In the genomic region with DNA sequence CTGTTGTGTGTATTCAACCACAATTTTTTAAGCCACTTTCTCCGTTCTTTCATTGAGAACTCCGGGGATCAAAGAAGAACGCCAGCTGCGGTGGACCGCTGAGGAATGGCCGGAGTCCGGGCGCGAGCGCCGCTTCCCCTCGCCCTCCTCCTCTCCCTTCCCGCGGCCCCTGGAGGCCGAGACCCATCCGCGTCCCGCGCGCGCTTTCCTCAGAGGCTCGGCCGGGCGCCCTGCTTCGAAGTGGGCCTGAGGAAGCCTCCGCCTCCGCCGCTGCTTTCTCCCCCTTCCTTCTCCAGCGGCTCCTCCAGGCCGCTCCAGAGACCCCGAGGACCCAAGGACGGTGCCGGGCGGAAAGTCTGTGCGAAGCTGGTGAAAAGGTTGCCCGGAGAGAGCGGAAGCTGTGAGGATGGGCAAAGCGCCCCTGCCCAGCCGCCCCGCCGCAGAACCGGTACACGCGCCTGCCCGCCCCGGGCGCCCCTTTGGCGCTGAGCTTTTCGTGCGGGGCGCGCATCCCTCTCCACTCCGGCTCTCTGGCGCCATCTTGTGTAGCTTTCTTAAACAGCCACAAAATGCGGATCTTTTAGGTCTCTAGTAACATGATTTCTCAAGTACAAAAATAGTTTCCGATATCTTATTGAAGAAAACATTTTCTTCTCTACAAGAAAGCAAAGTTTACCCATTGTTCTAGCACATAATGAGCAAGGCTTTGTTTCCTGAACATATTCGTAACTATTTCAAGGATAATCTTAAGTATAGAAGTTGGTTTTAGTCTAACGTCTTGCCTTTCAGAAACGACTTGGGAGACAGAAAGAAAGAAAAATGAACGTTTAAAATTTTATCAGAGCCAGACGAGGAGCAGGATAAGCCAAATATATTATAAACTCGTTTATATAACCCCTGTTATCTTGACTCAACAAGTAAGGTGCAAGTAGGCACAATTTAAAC, we compare ENCODE assay signal across 1 cellular context.
TF ChIP-seq lines count a peak whose summit lies in the region.

No MANE protein-coding gene starts in this region.

TF ChIP-seq in WTC11, 78 proteins besides CTCF, POLR2A, EP300 and RAD21 (continued from another document and continues in another):
- TF ChIP-seq, protein P1, sequence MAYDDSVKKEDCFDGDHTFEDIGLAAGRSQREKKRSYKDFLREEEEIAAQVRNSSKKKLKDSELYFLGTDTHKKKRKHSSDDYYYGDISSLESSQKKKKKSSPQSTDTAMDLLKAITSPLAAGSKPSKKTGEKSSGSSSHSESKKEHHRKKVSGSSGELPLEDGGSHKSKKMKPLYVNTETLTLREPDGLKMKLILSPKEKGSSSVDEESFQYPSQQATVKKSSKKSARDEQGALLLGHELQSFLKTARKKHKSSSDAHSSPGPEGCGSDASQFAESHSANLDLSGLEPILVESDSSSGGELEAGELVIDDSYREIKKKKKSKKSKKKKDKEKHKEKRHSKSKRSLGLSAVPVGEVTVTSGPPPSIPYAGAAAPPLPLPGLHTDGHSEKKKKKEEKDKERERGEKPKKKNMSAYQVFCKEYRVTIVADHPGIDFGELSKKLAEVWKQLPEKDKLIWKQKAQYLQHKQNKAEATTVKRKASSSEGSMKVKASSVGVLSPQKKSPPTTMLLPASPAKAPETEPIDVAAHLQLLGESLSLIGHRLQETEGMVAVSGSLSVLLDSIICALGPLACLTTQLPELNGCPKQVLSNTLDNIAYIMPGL (CRISPR knock-in tag; IDR thresholded peaks at IDR 0.05) = peak; percentile 98
- TF ChIP-seq GABPB1 (CRISPR knock-in tag; IDR thresholded peaks at IDR 0.05) (no peak), SMAD4 (CRISPR knock-in tag; IDR thresholded peaks at IDR 0.05) (no peak), ZBTB43 (CRISPR knock-in tag; IDR thresholded peaks at IDR 0.05) (0 out of 2 replicates have a peak, but pooled peaks have one; percentile 34), ATF3 (CRISPR knock-in tag; conservative IDR thresholded peaks at IDR 0.05) (no peak), JAZF1 (CRISPR knock-in tag; IDR thresholded peaks at IDR 0.05) (no peak), GTF2I (CRISPR knock-in tag; conservative IDR thresholded peaks at IDR 0.05) (no peak), MLX (CRISPR knock-in tag; IDR thresholded peaks at IDR 0.05) (no peak), MXD4 (CRISPR knock-in tag; IDR thresholded peaks at IDR 0.05; ENCODE audit: borderline replicate concordance) (no peak), CREB1 (CRISPR knock-in tag; IDR thresholded peaks at IDR 0.05) (no peak), FOXP1 (CRISPR knock-in tag; IDR thresholded peaks at IDR 0.05; ENCODE audit: borderline replicate concordance) (peak; percentile 74; the same call in 1 of the 2 replicates), ELF4 (CRISPR knock-in tag; IDR thresholded peaks at IDR 0.05; ENCODE audit: low read depth) (no peak), TEAD1 (CRISPR knock-in tag; IDR thresholded peaks at IDR 0.05) (no peak), ZNF138 (CRISPR knock-in tag; conservative IDR thresholded peaks at IDR 0.05) (no peak), PRDM15 (CRISPR knock-in tag; IDR thresholded peaks at IDR 0.05) (no peak), JUN (CRISPR knock-in tag; IDR thresholded peaks at IDR 0.05) (no peak), PRRX2 (CRISPR knock-in tag; IDR thresholded peaks at IDR 0.05) (no peak), HMGA2 (CRISPR knock-in tag; IDR thresholded peaks at IDR 0.05) (no peak), CBFB (CRISPR knock-in tag; IDR thresholded peaks at IDR 0.05; ENCODE audit: low read depth) (no peak), ZNF232 (CRISPR knock-in tag; IDR thresholded peaks at IDR 0.05) (no peak), ZNF263 (CRISPR knock-in tag; IDR thresholded peaks at IDR 0.05; ENCODE audit: low read depth) (no peak), IRF2 (CRISPR knock-in tag; IDR thresholded peaks at IDR 0.05; ENCODE audit: borderline replicate concordance, low read depth) (no peak), ETV6 (CRISPR knock-in tag; IDR thresholded peaks at IDR 0.05) (0 out of 2 replicates have a peak, but pooled peaks have one; percentile 54), ZNF416 (CRISPR knock-in tag; IDR thresholded peaks at IDR 0.05) (0 out of 2 replicates have a peak, but pooled peaks have one; percentile 52), ZSCAN18 (CRISPR knock-in tag; IDR thresholded peaks at IDR 0.05) (no peak), CDX4 (CRISPR knock-in tag; IDR thresholded peaks at IDR 0.05; ENCODE audit: borderline replicate concordance) (no peak), ZNF121 (CRISPR knock-in tag; IDR thresholded peaks at IDR 0.05) (no peak)
- TF ChIP-seq, protein P2, sequence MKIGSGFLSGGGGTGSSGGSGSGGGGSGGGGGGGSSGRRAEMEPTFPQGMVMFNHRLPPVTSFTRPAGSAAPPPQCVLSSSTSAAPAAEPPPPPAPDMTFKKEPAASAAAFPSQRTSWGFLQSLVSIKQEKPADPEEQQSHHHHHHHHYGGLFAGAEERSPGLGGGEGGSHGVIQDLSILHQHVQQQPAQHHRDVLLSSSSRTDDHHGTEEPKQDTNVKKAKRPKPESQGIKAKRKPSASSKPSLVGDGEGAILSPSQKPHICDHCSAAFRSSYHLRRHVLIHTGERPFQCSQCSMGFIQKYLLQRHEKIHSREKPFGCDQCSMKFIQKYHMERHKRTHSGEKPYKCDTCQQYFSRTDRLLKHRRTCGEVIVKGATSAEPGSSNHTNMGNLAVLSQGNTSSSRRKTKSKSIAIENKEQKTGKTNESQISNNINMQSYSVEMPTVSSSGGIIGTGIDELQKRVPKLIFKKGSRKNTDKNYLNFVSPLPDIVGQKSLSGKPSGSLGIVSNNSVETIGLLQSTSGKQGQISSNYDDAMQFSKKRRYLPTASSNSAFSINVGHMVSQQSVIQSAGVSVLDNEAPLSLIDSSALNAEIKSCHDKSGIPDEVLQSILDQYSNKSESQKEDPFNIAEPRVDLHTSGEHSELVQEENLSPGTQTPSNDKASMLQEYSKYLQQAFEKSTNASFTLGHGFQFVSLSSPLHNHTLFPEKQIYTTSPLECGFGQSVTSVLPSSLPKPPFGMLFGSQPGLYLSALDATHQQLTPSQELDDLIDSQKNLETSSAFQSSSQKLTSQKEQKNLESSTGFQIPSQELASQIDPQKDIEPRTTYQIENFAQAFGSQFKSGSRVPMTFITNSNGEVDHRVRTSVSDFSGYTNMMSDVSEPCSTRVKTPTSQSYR (CRISPR knock-in tag; IDR thresholded peaks at IDR 0.05) = no peak
- TF ChIP-seq, protein P3, sequence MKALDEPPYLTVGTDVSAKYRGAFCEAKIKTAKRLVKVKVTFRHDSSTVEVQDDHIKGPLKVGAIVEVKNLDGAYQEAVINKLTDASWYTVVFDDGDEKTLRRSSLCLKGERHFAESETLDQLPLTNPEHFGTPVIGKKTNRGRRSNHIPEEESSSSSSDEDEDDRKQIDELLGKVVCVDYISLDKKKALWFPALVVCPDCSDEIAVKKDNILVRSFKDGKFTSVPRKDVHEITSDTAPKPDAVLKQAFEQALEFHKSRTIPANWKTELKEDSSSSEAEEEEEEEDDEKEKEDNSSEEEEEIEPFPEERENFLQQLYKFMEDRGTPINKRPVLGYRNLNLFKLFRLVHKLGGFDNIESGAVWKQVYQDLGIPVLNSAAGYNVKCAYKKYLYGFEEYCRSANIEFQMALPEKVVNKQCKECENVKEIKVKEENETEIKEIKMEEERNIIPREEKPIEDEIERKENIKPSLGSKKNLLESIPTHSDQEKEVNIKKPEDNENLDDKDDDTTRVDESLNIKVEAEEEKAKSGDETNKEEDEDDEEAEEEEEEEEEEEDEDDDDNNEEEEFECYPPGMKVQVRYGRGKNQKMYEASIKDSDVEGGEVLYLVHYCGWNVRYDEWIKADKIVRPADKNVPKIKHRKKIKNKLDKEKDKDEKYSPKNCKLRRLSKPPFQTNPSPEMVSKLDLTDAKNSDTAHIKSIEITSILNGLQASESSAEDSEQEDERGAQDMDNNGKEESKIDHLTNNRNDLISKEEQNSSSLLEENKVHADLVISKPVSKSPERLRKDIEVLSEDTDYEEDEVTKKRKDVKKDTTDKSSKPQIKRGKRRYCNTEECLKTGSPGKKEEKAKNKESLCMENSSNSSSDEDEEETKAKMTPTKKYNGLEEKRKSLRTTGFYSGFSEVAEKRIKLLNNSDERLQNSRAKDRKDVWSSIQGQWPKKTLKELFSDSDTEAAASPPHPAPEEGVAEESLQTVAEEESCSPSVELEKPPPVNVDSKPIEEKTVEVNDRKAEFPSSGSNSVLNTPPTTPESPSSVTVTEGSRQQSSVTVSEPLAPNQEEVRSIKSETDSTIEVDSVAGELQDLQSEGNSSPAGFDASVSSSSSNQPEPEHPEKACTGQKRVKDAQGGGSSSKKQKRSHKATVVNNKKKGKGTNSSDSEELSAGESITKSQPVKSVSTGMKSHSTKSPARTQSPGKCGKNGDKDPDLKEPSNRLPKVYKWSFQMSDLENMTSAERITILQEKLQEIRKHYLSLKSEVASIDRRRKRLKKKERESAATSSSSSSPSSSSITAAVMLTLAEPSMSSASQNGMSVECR (CRISPR knock-in tag; IDR thresholded peaks at IDR 0.05; ENCODE audit: borderline replicate concordance) = peak; percentile 29; the same call in 1 of the 2 replicates
- TF ChIP-seq, protein P4, sequence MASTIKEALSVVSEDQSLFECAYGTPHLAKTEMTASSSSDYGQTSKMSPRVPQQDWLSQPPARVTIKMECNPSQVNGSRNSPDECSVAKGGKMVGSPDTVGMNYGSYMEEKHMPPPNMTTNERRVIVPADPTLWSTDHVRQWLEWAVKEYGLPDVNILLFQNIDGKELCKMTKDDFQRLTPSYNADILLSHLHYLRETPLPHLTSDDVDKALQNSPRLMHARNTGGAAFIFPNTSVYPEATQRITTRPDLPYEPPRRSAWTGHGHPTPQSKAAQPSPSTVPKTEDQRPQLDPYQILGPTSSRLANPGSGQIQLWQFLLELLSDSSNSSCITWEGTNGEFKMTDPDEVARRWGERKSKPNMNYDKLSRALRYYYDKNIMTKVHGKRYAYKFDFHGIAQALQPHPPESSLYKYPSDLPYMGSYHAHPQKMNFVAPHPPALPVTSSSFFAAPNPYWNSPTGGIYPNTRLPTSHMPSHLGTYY (CRISPR knock-in tag; IDR thresholded peaks at IDR 0.05) = no peak
- TF ChIP-seq, protein P5, sequence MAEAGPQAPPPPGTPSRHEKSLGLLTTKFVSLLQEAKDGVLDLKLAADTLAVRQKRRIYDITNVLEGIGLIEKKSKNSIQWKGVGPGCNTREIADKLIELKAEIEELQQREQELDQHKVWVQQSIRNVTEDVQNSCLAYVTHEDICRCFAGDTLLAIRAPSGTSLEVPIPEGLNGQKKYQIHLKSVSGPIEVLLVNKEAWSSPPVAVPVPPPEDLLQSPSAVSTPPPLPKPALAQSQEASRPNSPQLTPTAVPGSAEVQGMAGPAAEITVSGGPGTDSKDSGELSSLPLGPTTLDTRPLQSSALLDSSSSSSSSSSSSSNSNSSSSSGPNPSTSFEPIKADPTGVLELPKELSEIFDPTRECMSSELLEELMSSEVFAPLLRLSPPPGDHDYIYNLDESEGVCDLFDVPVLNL (CRISPR knock-in tag; IDR thresholded peaks at IDR 0.05; ENCODE audit: borderline replicate concordance, low read depth) = no peak
